Comparison of ENCODE assay signal across 1 cellular context in the genomic region with DNA sequence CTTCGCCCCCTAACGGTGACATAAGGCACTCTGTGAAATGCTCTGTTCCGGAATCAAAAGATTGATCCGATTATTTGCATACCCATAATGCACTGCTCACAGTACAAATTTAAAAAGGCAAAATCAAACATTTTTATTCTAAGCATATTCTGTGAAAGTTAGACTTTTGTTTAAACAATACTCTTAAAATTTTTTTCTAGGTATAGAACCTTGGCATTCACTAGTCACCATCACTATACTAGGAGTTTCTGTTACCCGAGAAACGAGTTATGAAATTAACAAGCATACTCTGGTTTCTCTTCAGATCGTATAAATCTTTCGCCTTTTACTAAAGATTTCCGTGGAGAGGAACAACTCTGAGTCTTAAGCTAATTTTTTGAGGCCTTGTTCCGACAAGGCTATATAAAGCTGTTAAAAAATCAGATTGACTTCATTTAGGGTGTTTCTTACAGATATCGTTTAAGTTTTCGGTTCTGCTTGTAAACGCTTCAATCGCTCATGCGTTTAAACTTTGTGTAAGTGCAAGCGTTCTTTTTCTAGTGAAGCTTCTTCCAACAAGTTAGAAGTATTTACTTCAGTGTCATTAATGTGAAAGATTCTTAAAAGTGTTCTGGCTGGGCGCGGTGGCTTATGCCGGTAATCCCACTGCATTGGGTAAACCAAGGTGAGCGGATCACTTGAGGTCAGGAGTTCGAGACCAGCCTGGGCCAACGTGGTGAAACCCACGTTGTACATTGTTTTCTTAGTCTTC.
A peak's percentile ranks its signal among the peaks of the same experiment; 100 is the strongest.
TF ChIP-seq lines count a peak whose summit lies in the region.

TSS of gene RNU5B-1 (plus strand) at position 285 of the 751 bp plus-strand sequence.

TF ChIP-seq in K562, 482 proteins besides CTCF, POLR2A, EP300 and RAD21 (continued from another document and continues in another):
- TF ChIP-seq ZNF77 (CRISPR knock-in tag; IDR thresholded peaks at IDR 0.05) (peak; percentile 96), ZNF41 (CRISPR knock-in tag; conservative IDR thresholded peaks at IDR 0.05) (peak; percentile 90), RBBP5 (IDR thresholded peaks at IDR 0.05; ENCODE audit: borderline replicate concordance, insufficient read depth, low read length, poor library complexity, severe bottlenecking) (no peak), TRIM28 (IDR thresholded peaks at IDR 0.05) (peak; percentile 45; the same call in 1 of the 2 replicates), POLR2H (tag; IDR thresholded peaks at IDR 0.05; ENCODE audit: low read depth) (peak; percentile 100), CHD7 (IDR thresholded peaks at IDR 0.05; ENCODE audit: low read depth, low read length) (no peak), ZNF282 (CRISPR knock-in tag; IDR thresholded peaks at IDR 0.05) (no peak), KHSRP (IDR thresholded peaks at IDR 0.05) (peak; percentile 92), ELF1 (tag; IDR thresholded peaks at IDR 0.05) (peak; percentile 87), ZNF511 (CRISPR knock-in tag; IDR thresholded peaks at IDR 0.05) (no peak; the same call in 1 of the 2 replicates), CHCHD3 (CRISPR knock-in tag; IDR thresholded peaks at IDR 0.05) (peak; percentile 99), CREB3L1 (IDR thresholded peaks at IDR 0.05; ENCODE audit: borderline replicate concordance, low read depth) (peak; percentile 74; the same call in 1 of the 2 replicates), GTF2E2 (tag; IDR thresholded peaks at IDR 0.05) (peak; percentile 100), DNMT1 (IDR thresholded peaks at IDR 0.05) (no peak), ARID1B (IDR thresholded peaks at IDR 0.05) (peak; percentile 66), ZBTB9 (CRISPR knock-in tag; IDR thresholded peaks at IDR 0.05) (peak; percentile 98), SNRNP70 (optimal IDR thresholded peaks at IDR 0.05; ENCODE audit: low read depth, low read length) (no peak), ZNF239 (CRISPR knock-in tag; IDR thresholded peaks at IDR 0.05) (peak; percentile 68), ZKSCAN3 (CRISPR knock-in tag; IDR thresholded peaks at IDR 0.05) (no peak), ESRRB (CRISPR knock-in tag; IDR thresholded peaks at IDR 0.05; ENCODE audit: borderline replicate concordance) (peak; percentile 92), MTA3 (IDR thresholded peaks at IDR 0.05; ENCODE audit: borderline replicate concordance) (peak; percentile 96), CBFA2T3 (IDR thresholded peaks at IDR 0.05) (peak; percentile 68)
- TF ChIP-seq, protein P1, sequence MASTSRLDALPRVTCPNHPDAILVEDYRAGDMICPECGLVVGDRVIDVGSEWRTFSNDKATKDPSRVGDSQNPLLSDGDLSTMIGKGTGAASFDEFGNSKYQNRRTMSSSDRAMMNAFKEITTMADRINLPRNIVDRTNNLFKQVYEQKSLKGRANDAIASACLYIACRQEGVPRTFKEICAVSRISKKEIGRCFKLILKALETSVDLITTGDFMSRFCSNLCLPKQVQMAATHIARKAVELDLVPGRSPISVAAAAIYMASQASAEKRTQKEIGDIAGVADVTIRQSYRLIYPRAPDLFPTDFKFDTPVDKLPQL (IDR thresholded peaks at IDR 0.05; ENCODE audit: extremely low read depth, insufficient read length): peak; percentile 95
- TF ChIP-seq, protein P2, sequence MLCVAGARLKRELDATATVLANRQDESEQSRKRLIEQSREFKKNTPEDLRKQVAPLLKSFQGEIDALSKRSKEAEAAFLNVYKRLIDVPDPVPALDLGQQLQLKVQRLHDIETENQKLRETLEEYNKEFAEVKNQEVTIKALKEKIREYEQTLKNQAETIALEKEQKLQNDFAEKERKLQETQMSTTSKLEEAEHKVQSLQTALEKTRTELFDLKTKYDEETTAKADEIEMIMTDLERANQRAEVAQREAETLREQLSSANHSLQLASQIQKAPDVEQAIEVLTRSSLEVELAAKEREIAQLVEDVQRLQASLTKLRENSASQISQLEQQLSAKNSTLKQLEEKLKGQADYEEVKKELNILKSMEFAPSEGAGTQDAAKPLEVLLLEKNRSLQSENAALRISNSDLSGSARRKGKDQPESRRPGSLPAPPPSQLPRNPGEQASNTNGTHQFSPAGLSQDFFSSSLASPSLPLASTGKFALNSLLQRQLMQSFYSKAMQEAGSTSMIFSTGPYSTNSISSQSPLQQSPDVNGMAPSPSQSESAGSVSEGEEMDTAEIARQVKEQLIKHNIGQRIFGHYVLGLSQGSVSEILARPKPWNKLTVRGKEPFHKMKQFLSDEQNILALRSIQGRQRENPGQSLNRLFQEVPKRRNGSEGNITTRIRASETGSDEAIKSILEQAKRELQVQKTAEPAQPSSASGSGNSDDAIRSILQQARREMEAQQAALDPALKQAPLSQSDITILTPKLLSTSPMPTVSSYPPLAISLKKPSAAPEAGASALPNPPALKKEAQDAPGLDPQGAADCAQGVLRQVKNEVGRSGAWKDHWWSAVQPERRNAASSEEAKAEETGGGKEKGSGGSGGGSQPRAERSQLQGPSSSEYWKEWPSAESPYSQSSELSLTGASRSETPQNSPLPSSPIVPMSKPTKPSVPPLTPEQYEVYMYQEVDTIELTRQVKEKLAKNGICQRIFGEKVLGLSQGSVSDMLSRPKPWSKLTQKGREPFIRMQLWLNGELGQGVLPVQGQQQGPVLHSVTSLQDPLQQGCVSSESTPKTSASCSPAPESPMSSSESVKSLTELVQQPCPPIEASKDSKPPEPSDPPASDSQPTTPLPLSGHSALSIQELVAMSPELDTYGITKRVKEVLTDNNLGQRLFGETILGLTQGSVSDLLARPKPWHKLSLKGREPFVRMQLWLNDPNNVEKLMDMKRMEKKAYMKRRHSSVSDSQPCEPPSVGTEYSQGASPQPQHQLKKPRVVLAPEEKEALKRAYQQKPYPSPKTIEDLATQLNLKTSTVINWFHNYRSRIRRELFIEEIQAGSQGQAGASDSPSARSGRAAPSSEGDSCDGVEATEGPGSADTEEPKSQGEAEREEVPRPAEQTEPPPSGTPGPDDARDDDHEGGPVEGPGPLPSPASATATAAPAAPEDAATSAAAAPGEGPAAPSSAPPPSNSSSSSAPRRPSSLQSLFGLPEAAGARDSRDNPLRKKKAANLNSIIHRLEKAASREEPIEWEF (CRISPR knock-in tag; IDR thresholded peaks at IDR 0.05): peak; percentile 79; the same call in 1 of the 2 replicates
- TF ChIP-seq, protein P3, sequence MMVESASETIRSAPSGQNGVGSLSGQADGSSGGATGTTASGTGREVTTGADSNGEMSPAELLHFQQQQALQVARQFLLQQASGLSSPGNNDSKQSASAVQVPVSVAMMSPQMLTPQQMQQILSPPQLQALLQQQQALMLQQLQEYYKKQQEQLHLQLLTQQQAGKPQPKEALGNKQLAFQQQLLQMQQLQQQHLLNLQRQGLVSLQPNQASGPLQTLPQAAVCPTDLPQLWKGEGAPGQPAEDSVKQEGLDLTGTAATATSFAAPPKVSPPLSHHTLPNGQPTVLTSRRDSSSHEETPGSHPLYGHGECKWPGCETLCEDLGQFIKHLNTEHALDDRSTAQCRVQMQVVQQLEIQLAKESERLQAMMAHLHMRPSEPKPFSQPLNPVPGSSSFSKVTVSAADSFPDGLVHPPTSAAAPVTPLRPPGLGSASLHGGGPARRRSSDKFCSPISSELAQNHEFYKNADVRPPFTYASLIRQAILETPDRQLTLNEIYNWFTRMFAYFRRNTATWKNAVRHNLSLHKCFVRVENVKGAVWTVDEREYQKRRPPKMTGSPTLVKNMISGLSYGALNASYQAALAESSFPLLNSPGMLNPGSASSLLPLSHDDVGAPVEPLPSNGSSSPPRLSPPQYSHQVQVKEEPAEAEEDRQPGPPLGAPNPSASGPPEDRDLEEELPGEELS (CRISPR knock-in tag; IDR thresholded peaks at IDR 0.05; ENCODE audit: borderline replicate concordance): no peak
- TF ChIP-seq, protein P4, sequence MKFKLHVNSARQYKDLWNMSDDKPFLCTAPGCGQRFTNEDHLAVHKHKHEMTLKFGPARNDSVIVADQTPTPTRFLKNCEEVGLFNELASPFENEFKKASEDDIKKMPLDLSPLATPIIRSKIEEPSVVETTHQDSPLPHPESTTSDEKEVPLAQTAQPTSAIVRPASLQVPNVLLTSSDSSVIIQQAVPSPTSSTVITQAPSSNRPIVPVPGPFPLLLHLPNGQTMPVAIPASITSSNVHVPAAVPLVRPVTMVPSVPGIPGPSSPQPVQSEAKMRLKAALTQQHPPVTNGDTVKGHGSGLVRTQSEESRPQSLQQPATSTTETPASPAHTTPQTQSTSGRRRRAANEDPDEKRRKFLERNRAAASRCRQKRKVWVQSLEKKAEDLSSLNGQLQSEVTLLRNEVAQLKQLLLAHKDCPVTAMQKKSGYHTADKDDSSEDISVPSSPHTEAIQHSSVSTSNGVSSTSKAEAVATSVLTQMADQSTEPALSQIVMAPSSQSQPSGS (CRISPR knock-in tag; IDR thresholded peaks at IDR 0.05): no peak
